2 cellular contexts compared by ENCODE assay signal in the genomic region with DNA sequence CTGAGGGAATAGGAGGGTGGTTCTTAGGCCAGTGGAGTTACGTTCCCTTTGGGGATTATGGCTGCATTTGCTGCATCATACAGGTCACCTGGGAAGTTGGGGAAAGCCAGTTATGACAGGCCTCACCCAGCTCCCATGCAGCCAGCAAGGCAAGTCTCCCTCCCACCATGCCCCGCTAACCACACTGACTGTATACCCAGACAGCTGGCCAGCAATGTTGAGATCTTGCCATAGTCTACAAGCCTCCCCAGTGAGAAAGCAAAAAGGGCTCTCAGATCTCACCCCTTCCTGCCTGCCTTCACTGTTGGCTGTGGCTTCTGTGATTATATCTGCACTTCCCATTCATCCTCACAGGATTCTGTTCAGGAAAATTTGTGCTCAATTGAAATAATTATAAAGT.
TF ChIP-seq lines count a peak whose summit lies in the region.

No MANE protein-coding gene starts in this region.

TF ChIP-seq in IMR-90, 13 proteins besides CTCF, POLR2A, EP300 and RAD21:
- TF ChIP-seq BHLHE40 (IDR thresholded peaks at IDR 0.05; ENCODE audit: low read depth, low read length) (no peak), MAZ (IDR thresholded peaks at IDR 0.05; ENCODE audit: borderline replicate concordance, low read depth, low read length) (no peak), MAFK (IDR thresholded peaks at IDR 0.05; ENCODE audit: low read depth, low read length) (no peak), CHD1 (IDR thresholded peaks at IDR 0.05; ENCODE audit: low read depth, low read length) (no peak), MXI1 (IDR thresholded peaks at IDR 0.05; ENCODE audit: borderline replicate concordance, low read depth, low read length) (no peak), NFE2L2 (IDR thresholded peaks at IDR 0.05; ENCODE audit: low read depth, low read length) (no peak), CEBPB (IDR thresholded peaks at IDR 0.05; ENCODE audit: low read depth, low read length) (no peak), FOS (IDR thresholded peaks at IDR 0.05; ENCODE audit: low read depth, low read length) (no peak), RCOR1 (IDR thresholded peaks at IDR 0.05; ENCODE audit: insufficient replicate concordance, low read length) (no peak), SMC3 (IDR thresholded peaks at IDR 0.05; ENCODE audit: low read depth, low read length) (no peak), RFX5 (IDR thresholded peaks at IDR 0.05; ENCODE audit: low read depth, low read length) (no peak)
- TF ChIP-seq, protein P1, sequence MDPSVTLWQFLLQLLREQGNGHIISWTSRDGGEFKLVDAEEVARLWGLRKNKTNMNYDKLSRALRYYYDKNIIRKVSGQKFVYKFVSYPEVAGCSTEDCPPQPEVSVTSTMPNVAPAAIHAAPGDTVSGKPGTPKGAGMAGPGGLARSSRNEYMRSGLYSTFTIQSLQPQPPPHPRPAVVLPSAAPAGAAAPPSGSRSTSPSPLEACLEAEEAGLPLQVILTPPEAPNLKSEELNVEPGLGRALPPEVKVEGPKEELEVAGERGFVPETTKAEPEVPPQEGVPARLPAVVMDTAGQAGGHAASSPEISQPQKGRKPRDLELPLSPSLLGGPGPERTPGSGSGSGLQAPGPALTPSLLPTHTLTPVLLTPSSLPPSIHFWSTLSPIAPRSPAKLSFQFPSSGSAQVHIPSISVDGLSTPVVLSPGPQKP (IDR thresholded peaks at IDR 0.05; ENCODE audit: borderline replicate concordance, low read depth, low read length): no peak
- TF ChIP-seq, protein P2, sequence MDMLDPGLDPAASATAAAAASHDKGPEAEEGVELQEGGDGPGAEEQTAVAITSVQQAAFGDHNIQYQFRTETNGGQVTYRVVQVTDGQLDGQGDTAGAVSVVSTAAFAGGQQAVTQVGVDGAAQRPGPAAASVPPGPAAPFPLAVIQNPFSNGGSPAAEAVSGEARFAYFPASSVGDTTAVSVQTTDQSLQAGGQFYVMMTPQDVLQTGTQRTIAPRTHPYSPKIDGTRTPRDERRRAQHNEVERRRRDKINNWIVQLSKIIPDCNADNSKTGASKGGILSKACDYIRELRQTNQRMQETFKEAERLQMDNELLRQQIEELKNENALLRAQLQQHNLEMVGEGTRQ (IDR thresholded peaks at IDR 0.05; ENCODE audit: low read depth, low read length): no peak

TF ChIP-seq in GM23338, 12 proteins besides CTCF, POLR2A, EP300 and RAD21:
- TF ChIP-seq ZNF114 (CRISPR knock-in tag; IDR thresholded peaks at IDR 0.05) (no peak), EZH2 (IDR thresholded peaks at IDR 0.05; ENCODE audit: low read depth, unreplicated experiment) (no peak), NANOG (IDR thresholded peaks at IDR 0.05; ENCODE audit: borderline replicate concordance) (no peak), ZNF331 (CRISPR knock-in tag; IDR thresholded peaks at IDR 0.05; ENCODE audit: low read depth) (no peak), JUNB (IDR thresholded peaks at IDR 0.05; ENCODE audit: unreplicated experiment) (no peak), STAT1 (IDR thresholded peaks at IDR 0.05; ENCODE audit: unreplicated experiment) (no peak), POLR2AphosphoS5 (IDR thresholded peaks at IDR 0.05; ENCODE audit: low read depth) (no peak), CREB1 (CRISPR knock-in tag; IDR thresholded peaks at IDR 0.05; ENCODE audit: low read depth) (no peak), EZH2phosphoT487 (IDR thresholded peaks at IDR 0.05; ENCODE audit: unreplicated experiment) (no peak)
- TF ChIP-seq, protein P3, sequence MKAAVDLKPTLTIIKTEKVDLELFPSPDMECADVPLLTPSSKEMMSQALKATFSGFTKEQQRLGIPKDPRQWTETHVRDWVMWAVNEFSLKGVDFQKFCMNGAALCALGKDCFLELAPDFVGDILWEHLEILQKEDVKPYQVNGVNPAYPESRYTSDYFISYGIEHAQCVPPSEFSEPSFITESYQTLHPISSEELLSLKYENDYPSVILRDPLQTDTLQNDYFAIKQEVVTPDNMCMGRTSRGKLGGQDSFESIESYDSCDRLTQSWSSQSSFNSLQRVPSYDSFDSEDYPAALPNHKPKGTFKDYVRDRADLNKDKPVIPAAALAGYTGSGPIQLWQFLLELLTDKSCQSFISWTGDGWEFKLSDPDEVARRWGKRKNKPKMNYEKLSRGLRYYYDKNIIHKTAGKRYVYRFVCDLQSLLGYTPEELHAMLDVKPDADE (IDR thresholded peaks at IDR 0.05): no peak
- TF ChIP-seq, protein P4, sequence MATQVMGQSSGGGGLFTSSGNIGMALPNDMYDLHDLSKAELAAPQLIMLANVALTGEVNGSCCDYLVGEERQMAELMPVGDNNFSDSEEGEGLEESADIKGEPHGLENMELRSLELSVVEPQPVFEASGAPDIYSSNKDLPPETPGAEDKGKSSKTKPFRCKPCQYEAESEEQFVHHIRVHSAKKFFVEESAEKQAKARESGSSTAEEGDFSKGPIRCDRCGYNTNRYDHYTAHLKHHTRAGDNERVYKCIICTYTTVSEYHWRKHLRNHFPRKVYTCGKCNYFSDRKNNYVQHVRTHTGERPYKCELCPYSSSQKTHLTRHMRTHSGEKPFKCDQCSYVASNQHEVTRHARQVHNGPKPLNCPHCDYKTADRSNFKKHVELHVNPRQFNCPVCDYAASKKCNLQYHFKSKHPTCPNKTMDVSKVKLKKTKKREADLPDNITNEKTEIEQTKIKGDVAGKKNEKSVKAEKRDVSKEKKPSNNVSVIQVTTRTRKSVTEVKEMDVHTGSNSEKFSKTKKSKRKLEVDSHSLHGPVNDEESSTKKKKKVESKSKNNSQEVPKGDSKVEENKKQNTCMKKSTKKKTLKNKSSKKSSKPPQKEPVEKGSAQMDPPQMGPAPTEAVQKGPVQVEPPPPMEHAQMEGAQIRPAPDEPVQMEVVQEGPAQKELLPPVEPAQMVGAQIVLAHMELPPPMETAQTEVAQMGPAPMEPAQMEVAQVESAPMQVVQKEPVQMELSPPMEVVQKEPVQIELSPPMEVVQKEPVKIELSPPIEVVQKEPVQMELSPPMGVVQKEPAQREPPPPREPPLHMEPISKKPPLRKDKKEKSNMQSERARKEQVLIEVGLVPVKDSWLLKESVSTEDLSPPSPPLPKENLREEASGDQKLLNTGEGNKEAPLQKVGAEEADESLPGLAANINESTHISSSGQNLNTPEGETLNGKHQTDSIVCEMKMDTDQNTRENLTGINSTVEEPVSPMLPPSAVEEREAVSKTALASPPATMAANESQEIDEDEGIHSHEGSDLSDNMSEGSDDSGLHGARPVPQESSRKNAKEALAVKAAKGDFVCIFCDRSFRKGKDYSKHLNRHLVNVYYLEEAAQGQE (IDR thresholded peaks at IDR 0.05; ENCODE audit: unreplicated experiment): no peak
- TF ChIP-seq, protein P5, sequence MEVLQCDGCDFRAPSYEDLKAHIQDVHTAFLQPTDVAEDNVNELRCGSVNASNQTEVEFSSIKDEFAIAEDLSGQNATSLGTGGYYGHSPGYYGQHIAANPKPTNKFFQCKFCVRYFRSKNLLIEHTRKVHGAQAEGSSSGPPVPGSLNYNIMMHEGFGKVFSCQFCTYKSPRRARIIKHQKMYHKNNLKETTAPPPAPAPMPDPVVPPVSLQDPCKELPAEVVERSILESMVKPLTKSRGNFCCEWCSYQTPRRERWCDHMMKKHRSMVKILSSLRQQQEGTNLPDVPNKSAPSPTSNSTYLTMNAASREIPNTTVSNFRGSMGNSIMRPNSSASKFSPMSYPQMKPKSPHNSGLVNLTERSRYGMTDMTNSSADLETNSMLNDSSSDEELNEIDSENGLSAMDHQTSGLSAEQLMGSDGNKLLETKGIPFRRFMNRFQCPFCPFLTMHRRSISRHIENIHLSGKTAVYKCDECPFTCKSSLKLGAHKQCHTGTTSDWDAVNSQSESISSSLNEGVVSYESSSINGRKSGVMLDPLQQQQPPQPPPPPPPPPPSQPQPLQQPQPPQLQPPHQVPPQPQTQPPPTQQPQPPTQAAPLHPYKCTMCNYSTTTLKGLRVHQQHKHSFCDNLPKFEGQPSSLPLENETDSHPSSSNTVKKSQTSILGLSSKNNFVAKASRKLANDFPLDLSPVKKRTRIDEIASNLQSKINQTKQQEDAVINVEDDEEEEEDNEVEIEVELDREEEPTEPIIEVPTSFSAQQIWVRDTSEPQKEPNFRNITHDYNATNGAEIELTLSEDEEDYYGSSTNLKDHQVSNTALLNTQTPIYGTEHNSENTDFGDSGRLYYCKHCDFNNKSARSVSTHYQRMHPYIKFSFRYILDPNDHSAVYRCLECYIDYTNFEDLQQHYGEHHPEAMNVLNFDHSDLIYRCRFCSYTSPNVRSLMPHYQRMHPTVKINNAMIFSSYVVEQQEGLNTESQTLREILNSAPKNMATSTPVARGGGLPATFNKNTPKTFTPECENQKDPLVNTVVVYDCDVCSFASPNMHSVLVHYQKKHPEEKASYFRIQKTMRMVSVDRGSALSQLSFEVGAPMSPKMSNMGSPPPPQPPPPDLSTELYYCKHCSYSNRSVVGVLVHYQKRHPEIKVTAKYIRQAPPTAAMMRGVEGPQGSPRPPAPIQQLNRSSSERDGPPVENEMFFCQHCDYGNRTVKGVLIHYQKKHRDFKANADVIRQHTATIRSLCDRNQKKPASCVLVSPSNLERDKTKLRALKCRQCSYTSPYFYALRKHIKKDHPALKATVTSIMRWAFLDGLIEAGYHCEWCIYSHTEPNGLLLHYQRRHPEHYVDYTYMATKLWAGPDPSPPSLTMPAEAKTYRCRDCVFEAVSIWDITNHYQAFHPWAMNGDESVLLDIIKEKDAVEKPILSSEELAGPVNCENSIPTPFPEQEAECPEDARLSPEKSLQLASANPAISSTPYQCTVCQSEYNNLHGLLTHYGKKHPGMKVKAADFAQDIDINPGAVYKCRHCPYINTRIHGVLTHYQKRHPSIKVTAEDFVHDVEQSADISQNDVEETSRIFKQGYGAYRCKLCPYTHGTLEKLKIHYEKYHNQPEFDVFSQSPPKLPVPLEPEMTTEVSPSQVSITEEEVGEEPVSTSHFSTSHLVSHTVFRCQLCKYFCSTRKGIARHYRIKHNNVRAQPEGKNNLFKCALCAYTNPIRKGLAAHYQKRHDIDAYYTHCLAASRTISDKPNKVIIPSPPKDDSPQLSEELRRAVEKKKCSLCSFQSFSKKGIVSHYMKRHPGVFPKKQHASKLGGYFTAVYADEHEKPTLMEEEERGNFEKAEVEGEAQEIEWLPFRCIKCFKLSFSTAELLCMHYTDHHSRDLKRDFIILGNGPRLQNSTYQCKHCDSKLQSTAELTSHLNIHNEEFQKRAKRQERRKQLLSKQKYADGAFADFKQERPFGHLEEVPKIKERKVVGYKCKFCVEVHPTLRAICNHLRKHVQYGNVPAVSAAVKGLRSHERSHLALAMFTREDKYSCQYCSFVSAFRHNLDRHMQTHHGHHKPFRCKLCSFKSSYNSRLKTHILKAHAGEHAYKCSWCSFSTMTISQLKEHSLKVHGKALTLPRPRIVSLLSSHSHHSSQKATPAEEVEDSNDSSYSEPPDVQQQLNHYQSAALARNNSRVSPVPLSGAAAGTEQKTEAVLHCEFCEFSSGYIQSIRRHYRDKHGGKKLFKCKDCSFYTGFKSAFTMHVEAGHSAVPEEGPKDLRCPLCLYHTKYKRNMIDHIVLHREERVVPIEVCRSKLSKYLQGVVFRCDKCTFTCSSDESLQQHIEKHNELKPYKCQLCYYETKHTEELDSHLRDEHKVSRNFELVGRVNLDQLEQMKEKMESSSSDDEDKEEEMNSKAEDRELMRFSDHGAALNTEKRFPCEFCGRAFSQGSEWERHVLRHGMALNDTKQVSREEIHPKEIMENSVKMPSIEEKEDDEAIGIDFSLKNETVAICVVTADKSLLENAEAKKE (CRISPR knock-in tag; IDR thresholded peaks at IDR 0.05): no peak
